In genomic region chr20:9966966-9967365, GRCh38 we compare ENCODE assay signal across 11 cellular contexts.
DNase-seq lines count a peak whose midpoint lies in the region; ATAC-seq, FAIRE-seq and TF ChIP-seq lines count a peak whose summit lies in the region.
"Had no signal": no experiment of that assay in that cellular context is flagged by ENCODE, and none has a peak within 500 bp of the region (broad histone marks: within the 10 kb centered on the region; RNA-seq: fewer than 3 reads in every experiment).

No MANE protein-coding gene starts in this region.

- H3K4me2 ChIP-seq in HepG2 (ENCODE audit: low read depth, low read length) = no peak overlapping the region

- H3K27ac ChIP-seq in HepG2 (ENCODE audit: extremely low read length, insufficient read depth, low read length) (no peak overlapping the region), gastroesophageal sphincter (no peak overlapping the region)
- no peak overlapping the region for H3K27ac ChIP-seq in naive thymus-derived CD4-positive, alpha-beta T cell (ENCODE audit: low read depth, low read length)
- H3K27ac ChIP-seq: right atrium auricular region had no signal

- CTCF ChIA-PET in HepG2 (lab: Yijun Ruan, JAX; ENCODE audit: low intra/inter-chr PET ratio, low total read pairs) = interaction anchor here (1.4 kb wide), 1 partner anchor 350 kb away, joined by 7 read pairs; no protein-coding TSS in a partner anchor
- CTCF ChIA-PET in naive thymus-derived CD4-positive, alpha-beta T cell (lab: Charles Lee) = interaction anchor here (0.6 to 1.4 kb wide), 2 partner anchors 11 to 124 kb away, joined by 3 to 4 read pairs; no protein-coding TSS in a partner anchor

- no peak overlapping the region for H3K4me3 Mint-ChIP-seq in naive thymus-derived CD4-positive, alpha-beta T cell

- DNase-seq in Caki2 (ENCODE audit: low read depth) = peak; percentile 15
- DNase-seq in amniotic epithelial cell (ENCODE audit: low read depth) = peak; percentile 13
- DNase-seq in HepG2 (ENCODE audit: low spot score) = peak; percentile 13
- no peak for DNase-seq in naive thymus-derived CD4-positive, alpha-beta T cell
- DNase-seq in KBM-7 = no peak
- DNase-seq: activated T-cell treated with anti-CD3 and anti-CD28 coated beads, Interleukin-2, amount 50 U/mL, for 48 hours had no signal

- no peak overlapping the region for H3K9ac ChIP-seq in HepG2 (ENCODE audit: insufficient read depth, low read depth, low read length)

- no peak overlapping the region for H2AFZ ChIP-seq in HepG2 (ENCODE audit: low read length)

- H4K20me1 ChIP-seq in HepG2 (ENCODE audit: insufficient read depth, low read length) = no peaks in the 10 kb centered on the region

- peaks cover 2 to 34% (median 25%) of the 10 kb centered on the region in 5 donors for H3K27me3 Mint-ChIP-seq in naive thymus-derived CD4-positive, alpha-beta T cell

- no peak for TF ChIP-seq POLR2A in HepG2 (IDR thresholded peaks at IDR 0.05; ENCODE audit: insufficient read depth in 1 of 2, low read depth in 2 of 2, low read length in 2 of 2)
- TF ChIP-seq POLR2A in gastroesophageal sphincter (IDR thresholded peaks at IDR 0.05) = no peak

- H3K4me1 ChIP-seq in HepG2 (ENCODE audit: insufficient read depth, low read length) (no peaks in the 10 kb centered on the region), gastroesophageal sphincter (no peaks in the 10 kb centered on the region)
- H3K4me1 ChIP-seq in naive thymus-derived CD4-positive, alpha-beta T cell (ENCODE audit: control insufficient read depth in 2 of 2, insufficient read depth in 2 of 2, low read length in 2 of 2) = no peaks in the 10 kb centered on the region
- H3K4me1 ChIP-seq: right atrium auricular region had no signal

- 13% methylated on average over 7 of the region's 7 CpGs for WGBS in HepG2 (ENCODE audit: low lambda C conversion rate)
- WGBS in gastroesophageal sphincter (ENCODE audit: low coverage in 1 of 2), 2 donors = 27 to 40% methylated on average over 2 to 7 of the region's 7 CpGs

- H3K9me3 Mint-ChIP-seq in naive thymus-derived CD4-positive, alpha-beta T cell = no peaks in the 10 kb centered on the region

- H3K27ac Mint-ChIP-seq in naive thymus-derived CD4-positive, alpha-beta T cell = no peak overlapping the region

- TF ChIP-seq CTCF in LNCAP (IDR thresholded peaks at IDR 0.05) = peak; percentile 54
- peak; percentile 34 for TF ChIP-seq CTCF in HepG2 (CRISPR knock-in tag; IDR thresholded peaks at IDR 0.05)
- TF ChIP-seq CTCF in gastroesophageal sphincter (IDR thresholded peaks at IDR 0.05) = no peak

- H3K79me2 ChIP-seq in HepG2 (ENCODE audit: insufficient read depth, low read length) = no peaks in the 10 kb centered on the region

- no peaks in the 10 kb centered on the region for H3K9me3 ChIP-seq in HepG2 (ENCODE audit: low read length)
- H3K9me3 ChIP-seq in naive thymus-derived CD4-positive, alpha-beta T cell (ENCODE audit: control insufficient read depth in 2 of 3, low read length in 3 of 3) = no peaks in the 10 kb centered on the region
- no peaks in the 10 kb centered on the region for H3K9me3 ChIP-seq in gastroesophageal sphincter
- H3K9me3 ChIP-seq: right atrium auricular region had no signal

- BruUV-seq in HepG2 (replicated peaks; lab: Mats Ljungman, UMichigan) = no TSS peak

- H3K36me3 Mint-ChIP-seq in naive thymus-derived CD4-positive, alpha-beta T cell = no peaks in the 10 kb centered on the region

- no peak overlapping the region for H3K4me3 ChIP-seq in HepG2 (replicated peaks in 1 of 3; ENCODE audit: insufficient read depth in 1 of 3, low read depth in 2 of 3, low read length in 3 of 3)
- no peak overlapping the region for H3K4me3 ChIP-seq in naive thymus-derived CD4-positive, alpha-beta T cell (ENCODE audit: low read length)
- no peak overlapping the region for H3K4me3 ChIP-seq in gastroesophageal sphincter
- H3K4me3 ChIP-seq: right atrium auricular region had no signal

- in situ Hi-C loops in Caki2 (cut with HindIII; ENCODE audit: low pct_unique_long_range_greater_than_20kb, low sequenced_read_pairs) (no loop called here), HepG2 (cut with HindIII; ENCODE audit: extremely low pct_ligation_motif_present, low pct_unique_long_range_greater_than_20kb) (no loop called here), KBM-7 (cut with MboI; ENCODE audit: low pct_unique_long_range_greater_than_20kb, low sequenced_read_pairs) (no loop called here)

- ATAC-seq in HepG2 (peak; percentile 85), HG03432 (IDR thresholded peaks at IDR 0.05; ENCODE audit: unreplicated experiment) (no peak), gastroesophageal sphincter (no peak)
- no peak for ATAC-seq in naive thymus-derived CD4-positive, alpha-beta T cell

- H3K36me3 ChIP-seq in HepG2 (replicated peaks in 1 of 2; ENCODE audit: control insufficient read depth in 1 of 2, insufficient read depth in 2 of 2, low read length in 2 of 2) (no peaks in the 10 kb centered on the region), gastroesophageal sphincter (no peaks in the 10 kb centered on the region)
- no peaks in the 10 kb centered on the region for H3K36me3 ChIP-seq in naive thymus-derived CD4-positive, alpha-beta T cell (ENCODE audit: control insufficient read depth in 2 of 3, insufficient read depth in 3 of 3, low read length in 3 of 3)
- H3K36me3 ChIP-seq: right atrium auricular region had no signal

- peak; percentile 83 for FAIRE-seq in HepG2 (lab: Jason Lieb, UNC)
- FAIRE-seq: frontal cortex had no signal

- H3K4me1 Mint-ChIP-seq in naive thymus-derived CD4-positive, alpha-beta T cell = peaks cover 0 to 1% (median 0%) of the 10 kb centered on the region in 7 donors

- TF ChIP-seq RAD21 in HepG2 (CRISPR knock-in tag; IDR thresholded peaks at IDR 0.05) = no peak

- intact Hi-C loops in HepG2 (cut with micrococcal nuclease; ENCODE audit: unreplicated experiment) = loop anchor here (1.0 kb wide), 2 partner anchors 37 to 350 kb away; no protein-coding TSS in a partner anchor
- intact Hi-C loops in naive thymus-derived CD4-positive, alpha-beta T cell (cut with micrococcal nuclease) = no loop called here

- POLR2A ChIA-PET in HepG2 (lab: Yijun Ruan, JAX) = no interaction called here
- POLR2A ChIA-PET in naive thymus-derived CD4-positive, alpha-beta T cell (lab: Charles Lee) = no interaction called here

- no peaks in the 10 kb centered on the region for H3K27me3 ChIP-seq in HepG2 (ENCODE audit: control insufficient read depth in 1 of 2, insufficient read depth in 2 of 2, low read length in 2 of 2)
- H3K27me3 ChIP-seq in naive thymus-derived CD4-positive, alpha-beta T cell (ENCODE audit: control insufficient read depth in 2 of 2, insufficient read depth in 2 of 2, low read length in 2 of 2) = peaks cover 0 to 4% of the 10 kb centered on the region in 2 donors
- H3K27me3 ChIP-seq in gastroesophageal sphincter = peaks cover 39% of the 10 kb centered on the region
- H3K27me3 ChIP-seq: right atrium auricular region had no signal

- TF ChIP-seq EP300 in HepG2 (IDR thresholded peaks at IDR 0.05; ENCODE audit: low read depth in 2 of 2, low read length in 2 of 2) (no peak), HepG2 (CRISPR knock-in tag; IDR thresholded peaks at IDR 0.05; ENCODE audit: borderline replicate concordance) (no peak), gastroesophageal sphincter (IDR thresholded peaks at IDR 0.05) (no peak)

TF ChIP-seq in HepG2, 621 proteins besides CTCF, POLR2A, EP300 and RAD21:
- peak; percentile 39 for TF ChIP-seq STAG1 (CRISPR knock-in tag; IDR thresholded peaks at IDR 0.05)
- TF ChIP-seq NFRKB (IDR thresholded peaks at IDR 0.05) = no peak

Comparison
In these comparisons a context has a peak if more than half of its experiments do, and no peak if none do; other contexts are left out.
1. DNase-seq: peak in Caki2 (single experiment), amniotic epithelial cell (single experiment) and HepG2 (single experiment); none in naive thymus-derived CD4-positive, alpha-beta T cell (0 of 9) and KBM-7 (single experiment).
2. CTCF ChIP-seq: peak in LNCAP (single experiment) and HepG2 (single experiment); none in gastroesophageal sphincter (0 of 4).